ENCODE assay signal across 8 cellular contexts in the genomic region with DNA sequence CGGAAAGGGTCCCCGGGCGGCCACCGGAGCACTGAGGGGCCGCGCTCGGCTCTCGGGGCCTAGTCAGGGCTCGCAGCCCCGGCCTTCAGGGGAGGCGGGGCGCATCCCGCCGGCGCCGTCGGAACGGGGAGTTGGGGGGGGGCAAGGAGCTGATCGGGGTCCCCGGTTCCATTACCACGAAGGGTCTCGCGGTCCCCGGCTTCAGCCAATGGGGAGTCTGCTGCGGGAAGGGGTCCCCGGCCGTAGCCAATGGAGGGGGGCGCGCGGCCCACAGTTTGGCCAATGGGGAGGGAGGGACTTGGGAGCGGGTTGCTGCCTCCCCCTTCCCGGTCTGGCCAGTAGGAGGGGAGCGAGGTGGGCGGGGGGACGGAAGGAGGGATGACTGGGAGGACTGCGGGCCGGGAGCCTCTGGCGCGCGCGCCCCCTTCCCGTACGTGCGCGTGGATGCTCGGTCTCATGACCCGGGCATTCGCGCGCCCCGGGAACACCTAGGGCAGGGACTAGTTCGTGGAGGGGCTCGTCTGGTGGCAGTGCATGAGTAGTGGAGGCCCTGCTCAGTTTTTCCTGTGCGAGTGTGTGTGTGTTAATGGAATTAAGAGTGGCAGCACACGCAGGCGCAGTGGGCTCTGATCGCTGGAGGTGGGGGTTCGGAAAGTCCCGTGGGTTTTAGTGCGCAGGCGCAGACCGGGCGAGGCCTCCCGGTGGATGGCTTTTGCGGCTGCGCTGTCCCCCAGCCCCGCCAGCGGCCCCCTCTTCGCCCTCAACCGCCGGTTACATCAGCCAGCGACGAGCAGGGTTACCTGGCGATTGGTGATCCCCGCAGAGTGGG. TPM values are rescaled to one million over a fixed set of nuclear protein-coding genes. Genes with fewer than 3 reads are reported as not detected.
DNase-seq lines count a peak whose midpoint lies in the region; ATAC-seq and TF ChIP-seq lines count a peak whose summit lies in the region.

No MANE protein-coding gene starts in this region.

- H3K18ac ChIP-seq in trophoblast cell (ENCODE audit: low read length) = peak overlapping the region; percentile 99

- ATAC-seq in HG02840 (IDR thresholded peaks at IDR 0.05; ENCODE audit: low FRiP score, unreplicated experiment) = peak; percentile 66

- H3K79me2 ChIP-seq in trophoblast cell (ENCODE audit: control insufficient read depth, insufficient read depth, low read length, poor library complexity) = peaks cover 17% of the 10 kb centered on the region

- H3K27ac ChIP-seq in trophoblast cell (ENCODE audit: low read depth, low read length) = peak overlapping the region; percentile 96
- peak overlapping the region; percentile 97 to 100 (median 100) for H3K27ac ChIP-seq in tibial nerve

- peak overlapping the region; percentile 100 for H4K12ac ChIP-seq in trophoblast cell (ENCODE audit: low read depth, low read length)

- H2AK5ac ChIP-seq in trophoblast cell (ENCODE audit: low read length) = peak overlapping the region; percentile 97

- no peak overlapping the region for H3K23ac ChIP-seq in trophoblast cell (ENCODE audit: low read length)

- TF ChIP-seq POLR2A in tibial nerve (IDR thresholded peaks at IDR 0.05) = peak; percentile 18 to 70

- peak in 1 of 2 donors; percentile 92 for TF ChIP-seq EP300 in tibial nerve (IDR thresholded peaks at IDR 0.05)

- H3K4me1 ChIP-seq in adipocyte (ENCODE audit: control insufficient read depth, insufficient read depth, low read length) = peaks cover 32% of the 10 kb centered on the region
- peaks cover 2 to 4% of the 10 kb centered on the region in 2 experiments for H3K4me1 ChIP-seq in trophoblast cell (ENCODE audit: control insufficient read depth in 1 of 2, insufficient read depth in 2 of 2, low read length in 2 of 2)
- H3K4me1 ChIP-seq in tibial nerve = peaks cover 0 to 37% (median 12%) of the 10 kb centered on the region in 4 donors

- H2BK120ac ChIP-seq in trophoblast cell (ENCODE audit: insufficient read depth, low read length, poor library complexity) = peak overlapping the region; percentile 96

- peak overlapping the region; percentile 99 for H4K8ac ChIP-seq in trophoblast cell (ENCODE audit: low read depth, low read length)

- peak overlapping the region; percentile 79 for H2AFZ ChIP-seq in trophoblast cell (ENCODE audit: insufficient read depth, low read length, poor library complexity)

- no CpG with 5 or more reads among the region's 75 CpGs for WGBS in trophoblast cell (ENCODE audit: extremely low coverage, insufficient coverage, insufficient read length)
- 0% methylated on average over 40 to 60 of the region's 75 CpGs for WGBS in tibial nerve, 2 donors

- H3K4ac ChIP-seq in trophoblast cell (ENCODE audit: low read depth, low read length) = peak overlapping the region; percentile 100

- H2BK5ac ChIP-seq in trophoblast cell (ENCODE audit: low read depth, low read length, poor library complexity) = peak overlapping the region; percentile 98

- H3K27me3 ChIP-seq in adipocyte (replicated peaks; ENCODE audit: control insufficient read depth, insufficient read depth, low read length) = no peaks in the 10 kb centered on the region
- no peaks in the 10 kb centered on the region for H3K27me3 ChIP-seq in trophoblast cell (ENCODE audit: insufficient read depth, low read length)
- no peaks in the 10 kb centered on the region for H3K27me3 ChIP-seq in tibial nerve

- H3K79me1 ChIP-seq in trophoblast cell (ENCODE audit: low read length) = peaks cover 18% of the 10 kb centered on the region

- peak overlapping the region; percentile 87 for H3K4me3 ChIP-seq in GM12875 (ENCODE audit: low read depth, low read length)
- H3K4me3 ChIP-seq in adipocyte (ENCODE audit: low read length) = peak overlapping the region; percentile 99
- peak overlapping the region; percentile 99 for H3K4me3 ChIP-seq in trophoblast cell (ENCODE audit: low read depth, low read length)
- peak overlapping the region; percentile 96 to 100 (median 100) for H3K4me3 ChIP-seq in tibial nerve

- H3K9me3 ChIP-seq in adipocyte (ENCODE audit: control insufficient read depth, low read length) (no peaks in the 10 kb centered on the region), trophoblast cell (ENCODE audit: insufficient read depth, low read depth, low read length) (no peaks in the 10 kb centered on the region), tibial nerve (no peaks in the 10 kb centered on the region)

- peak; percentile 96 for DNase-seq in NCI-H1436 (lab: John Stamatoyannopoulos, UW)
- DNase-seq in SW 1271 (lab: John Stamatoyannopoulos, UW) = peak; percentile 95 to 98
- peak; percentile 99 for DNase-seq in adipocyte (ENCODE audit: low read depth)
- DNase-seq in cardiac septum (ENCODE audit: low spot score) = peak; percentile 97
- peak; percentile 89 to 92 for DNase-seq in trophoblast cell
- DNase-seq in tibial nerve (ENCODE audit: low spot score in 2 of 2) = peak; percentile 91 to 95

- H2BK12ac ChIP-seq in trophoblast cell (ENCODE audit: low read length) = no peak overlapping the region

- TF ChIP-seq CTCF in GM12875 (IDR thresholded peaks at IDR 0.05; ENCODE audit: borderline replicate concordance, insufficient read depth, low read depth, low read length) (0 out of 2 replicates have a peak, but pooled peaks have one; percentile 4), tibial nerve (IDR thresholded peaks at IDR 0.05) (peak in 4 of 5 experiments; percentile 17 to 71 (median 42))

- intact Hi-C loops in cardiac septum (cut with DNase I) = loop anchor here (1.0 to 5.0 kb wide), 4 partner anchors 22 to 287 kb away; partner anchors contain the start of genes NUPR1 and TUFM

- peak overlapping the region; percentile 89 for H3K4me2 ChIP-seq in trophoblast cell (ENCODE audit: low read length)

- H3K9ac ChIP-seq in adipocyte (ENCODE audit: low read length) = peak overlapping the region; percentile 100
- H3K9ac ChIP-seq in trophoblast cell (ENCODE audit: low read length) = peak overlapping the region; percentile 100

- H3K14ac ChIP-seq in trophoblast cell (ENCODE audit: low read length) = peak overlapping the region; percentile 99

- H4K91ac ChIP-seq in trophoblast cell (ENCODE audit: low read depth, low read length) = peak overlapping the region; percentile 99

- H3K36me3 ChIP-seq in adipocyte (ENCODE audit: control insufficient read depth, insufficient read depth, low read length, severe bottlenecking) = peaks cover 39% of the 10 kb centered on the region
- H3K36me3 ChIP-seq in trophoblast cell (ENCODE audit: control insufficient read depth in 1 of 2, insufficient read depth in 2 of 2, low read length in 2 of 2) = peaks cover 25 to 36% of the 10 kb centered on the region in 2 experiments
- peaks cover 5 to 44% (median 16%) of the 10 kb centered on the region in 3 donors for H3K36me3 ChIP-seq in tibial nerve

RNA-seq across cellular contexts. Expression of gene ATXN2L, which starts 1.1 kb away (rescaled TPM):
- 62.7 TPM for total RNA-seq in cardiac septum
- 336 and 356 TPM in 2 replicates for polyA plus RNA-seq in trophoblast cell (2013)
- total RNA-seq in tibial nerve = 100 to 1,000 TPM in 1 of 4 donors, 10 to 100 TPM in 3; 57.6 to 121 (median 87.7) TPM

RNA-seq across cellular contexts. Expression of gene TUFM, which starts 22.2 kb away (rescaled TPM):
- total RNA-seq in cardiac septum = 184 TPM
- polyA plus RNA-seq in trophoblast cell (2013) = 147 TPM in 2 replicates
- 100 to 1,000 TPM in 3 of 4 donors, 10 to 100 TPM in 1; 88.1 to 136 (median 116) TPM for total RNA-seq in tibial nerve

RNA-seq across cellular contexts. Expression of gene SH2B1, which starts 39.7 kb away (rescaled TPM):
- total RNA-seq in cardiac septum (46.3 TPM), tibial nerve (10 to 100 TPM; 33.7 to 44.8 (median 43.0) TPM)
- polyA plus RNA-seq in trophoblast cell (2013) = 28.0 and 28.5 TPM in 2 replicates

RNA-seq across cellular contexts. Expression of gene ATP2A1, which starts 54.4 kb away (rescaled TPM):
- total RNA-seq in cardiac septum = 0.54 TPM
- 1.6 and 1.8 TPM in 2 replicates for polyA plus RNA-seq in trophoblast cell (2013)
- under 1 TPM; 0.20 to 0.90 (median 0.21) TPM for total RNA-seq in tibial nerve

Comparison
In these comparisons a context has a peak if more than half of its experiments do, and no peak if none do; other contexts are left out.
1. Peak in every context shown above with its lines: DNase-seq, ATAC-seq, H3K4me3 ChIP-seq and H3K27ac ChIP-seq.